7 cellular contexts compared by ENCODE assay signal in genomic region chr20:44904377-44904776, GRCh38.
"Had no signal": no experiment of that assay in that cellular context is flagged by ENCODE, and none has a peak within 500 bp of the region (broad histone marks: within the 10 kb centered on the region; RNA-seq: fewer than 3 reads in every experiment).

No MANE protein-coding gene starts in this region.

- H3K4me1 ChIP-seq: HAP-1 had no signal

- H3K4me3 ChIP-seq: GM23338, HAP-1, K562 had no signal

- ATAC-seq: GM23338, HCT116, K562 had no signal

- H3K4me3 Mint-ChIP-seq: GM23338 had no signal

- FAIRE-seq: H1, K562 had no signal

- H3K27ac Mint-ChIP-seq: GM23338 had no signal

- H3K9me3 ChIP-seq: HAP-1 had no signal

- H3K9me3 Mint-ChIP-seq: GM23338 had no signal

- DNase-seq: H7, IMR-90 had no signal
